15 cellular contexts compared by ENCODE assay signal in genomic region chr6:10420546-10421507, GRCh38. TPM values are rescaled to one million over a fixed set of nuclear protein-coding genes. Genes with fewer than 3 reads are reported as not detected.
DNase-seq lines count a peak whose midpoint lies in the region; ATAC-seq, FAIRE-seq and TF ChIP-seq lines count a peak whose summit lies in the region.
"Had no signal": no experiment of that assay in that cellular context is flagged by ENCODE, and none has a peak within 500 bp of the region (broad histone marks: within the 10 kb centered on the region; RNA-seq: fewer than 3 reads in every experiment).

No MANE protein-coding gene starts in this region.

- H3K4me3 Mint-ChIP-seq in nephron, result peak overlapping the region in 2 of 3 experiments; percentile 31 to 51
- H3K4me3 Mint-ChIP-seq in activated T-cell treated with anti-CD3 and anti-CD28 coated beads, Interleukin-2, amount 50 U/mL, for 4 hours, result no peak overlapping the region
- H3K4me3 Mint-ChIP-seq: T-cell had no signal

- no peaks in the 10 kb centered on the region for H3F3A ChIP-seq in DOHH2 (ENCODE audit: control insufficient read depth, insufficient read depth)

- no peak overlapping the region for H2BK15ac ChIP-seq in H1 (ENCODE audit: low read length)

- peaks cover 8% of the 10 kb centered on the region; the same call in 1 of the 2 replicates for H3K23me2 ChIP-seq in H1 (ENCODE audit: low read depth, low read length)

- H3K36me3 ChIP-seq in DOHH2 (ENCODE audit: control insufficient read depth, low read length), result no peaks in the 10 kb centered on the region
- H3K36me3 ChIP-seq in HUES48 (ENCODE audit: control insufficient read depth, insufficient read depth, low read length), result no peaks in the 10 kb centered on the region
- H3K36me3 ChIP-seq in H1 (ENCODE audit: control insufficient read depth in 2 of 4, insufficient read depth in 4 of 4, low read length in 3 of 4), result peaks cover 0 to under 1% (median 0%) of the 10 kb centered on the region in 4 experiments; a peak in 1 of 8 replicates

- H2AK5ac ChIP-seq in H1 (ENCODE audit: low read depth, low read length), result no peak overlapping the region

- TF ChIP-seq CTCF in DOHH2 (IDR thresholded peaks at IDR 0.05; ENCODE audit: low read depth, low read length, poor library complexity, severe bottlenecking) (peak; percentile 42), H1 (IDR thresholded peaks at IDR 0.05; ENCODE audit: control extremely low read depth in 1 of 3, insufficient read depth in 1 of 3, low read depth in 1 of 3, low read length in 3 of 3) (peak in 2 of 3 experiments; percentile 61 to 66; a peak in 3 of 4 replicates), nephron (IDR thresholded peaks at IDR 0.05; ENCODE audit: unreplicated experiment in 3 of 3) (peak; percentile 21 to 47 (median 36))

- no peak for TF ChIP-seq EP300 in H1 (IDR thresholded peaks at IDR 0.05; ENCODE audit: borderline replicate concordance in 1 of 2, low read depth in 2 of 2, low read length in 2 of 2)

- in situ Hi-C loops in KBM-7 (cut with MboI; ENCODE audit: low pct_unique_long_range_greater_than_20kb, low sequenced_read_pairs), result no loop called here

- no peak for TF ChIP-seq POLR2A in H1 (IDR thresholded peaks at IDR 0.05; ENCODE audit: control extremely low read depth in 1 of 2, low read depth in 2 of 2, low read length in 2 of 2)

- POLR2A ChIA-PET in H1 (lab: Charles Lee; ENCODE audit: partially characterized antibody), result interaction anchor here (1.0 to 2.0 kb wide), 4 partner anchors 8 to 37 kb away, joined by 3 to 9 read pairs (median 4); no protein-coding TSS in a partner anchor

- H3K27ac ChIP-seq in DOHH2 (ENCODE audit: low read depth, low read length), result no peak overlapping the region
- H3K27ac ChIP-seq in HUES48 (ENCODE audit: low read depth, low read length), result no peak overlapping the region
- H3K27ac ChIP-seq in H1 (ENCODE audit: low read depth, low read length), result no peak overlapping the region

- WGBS in H1 (ENCODE audit: extremely low coverage in 1 of 2, insufficient coverage in 1 of 2, insufficient read length in 1 of 2, insufficient replicate concordance in 2 of 2, low coverage in 1 of 2, low lambda C conversion rate in 2 of 2, missing lambda C conversion rate in 1 of 2), 2 experiments, result 6% methylated on average over 47 of the region's 51 CpGs; no CpG with 5 or more reads in 1 of the 2 experiments

- H3K56ac ChIP-seq in H1 (replicated peaks; ENCODE audit: insufficient read length, low read depth, low read length), result no peak overlapping the region

- FAIRE-seq in H1 (lab: Jason Lieb, UNC) (no peak), RCC 7860 (lab: Jason Lieb, UNC) (no peak)

- no peak overlapping the region for H2BK5ac ChIP-seq in H1 (ENCODE audit: low read depth, low read length)

- H3K9me2 ChIP-seq in DOHH2 (replicated peaks; ENCODE audit: control insufficient read depth, low read length), result no peaks in the 10 kb centered on the region

- CTCF ChIA-PET in H1 (lab: Charles Lee; ENCODE audit: partially characterized antibody), result interaction anchor here (0.8 to 21.9 kb wide), 16 partner anchors 8 to 1431 kb away, joined by 3 to 365 read pairs (median 6); partner anchors contain the start of gene TFAP2A

- peaks cover 100% of the 10 kb centered on the region for H3K27me3 Mint-ChIP-seq in nephron (ENCODE audit: low read depth)
- H3K27me3 Mint-ChIP-seq in activated T-cell treated with anti-CD3 and anti-CD28 coated beads, Interleukin-2, amount 50 U/mL, for 4 hours (ENCODE audit: low read depth), result peaks cover 96% of the 10 kb centered on the region

- peak; percentile 28 to 38; a peak in 3 of 4 replicates for TF ChIP-seq RAD21 in H1 (IDR thresholded peaks at IDR 0.05 in 1 of 2, conservative IDR thresholded peaks at IDR 0.05 in 1 of 2; ENCODE audit: low read depth in 2 of 2, low read length in 2 of 2)

- no peak overlapping the region for H3K4ac ChIP-seq in H1 (replicated peaks; ENCODE audit: insufficient read length, low read depth, low read length)

- no peak overlapping the region for H3K4me3 ChIP-seq in DOHH2 (ENCODE audit: low read length)
- H3K4me3 ChIP-seq in HUES48 (ENCODE audit: low read depth, low read length), result peak overlapping the region; percentile 25; the same call in 1 of the 2 replicates
- H3K4me3 ChIP-seq in H1 (ENCODE audit: extremely low read depth in 1 of 4, insufficient read depth in 2 of 4, low read depth in 3 of 4, low read length in 4 of 4), result peak overlapping the region in 1 of 4 experiments; percentile 44; a peak in 4 of 8 replicates

- no peaks in the 10 kb centered on the region for H3K9me3 Mint-ChIP-seq in nephron
- H3K9me3 Mint-ChIP-seq in activated T-cell treated with anti-CD3 and anti-CD28 coated beads, Interleukin-2, amount 50 U/mL, for 4 hours, result no peaks in the 10 kb centered on the region
- H3K9me3 Mint-ChIP-seq: T-cell had no signal

- H3K18ac ChIP-seq in H1 (ENCODE audit: extremely low read depth, low read length), result no peak overlapping the region; the same call in 1 of the 2 replicates

- H3K36me3 Mint-ChIP-seq in nephron (ENCODE audit: low read depth), result no peaks in the 10 kb centered on the region
- no peaks in the 10 kb centered on the region for H3K36me3 Mint-ChIP-seq in activated T-cell treated with anti-CD3 and anti-CD28 coated beads, Interleukin-2, amount 50 U/mL, for 4 hours (ENCODE audit: insufficient read depth)
- H3K36me3 Mint-ChIP-seq: T-cell had no signal

- H2BK120ac ChIP-seq in H1 (replicated peaks; ENCODE audit: low read depth, low read length), result no peak overlapping the region

- DNase-seq in H1 (ENCODE audit: low read depth in 1 of 2, low spot score in 2 of 2) (peak in 1 of 2 experiments; percentile 69), KBM-7 (no peak), amygdala (lab: John Stamatoyannopoulos, UW) (no peak), RCC 7860 (ENCODE audit: low spot score) (no peak)
- no peak for DNase-seq in activated T-cell treated with anti-CD3 and anti-CD28 coated beads, Interleukin-2, amount 50 U/mL, for 4 hours
- DNase-seq: activated CD4-positive, CD25-positive, alpha-beta regulatory T cell treated with anti-CD3 and anti-CD28 coated beads, Interleukin-2, amount 50 U/mL, for 72 hours; cortex of kidney; DMS 273 treated with DMSO at 0.1 percent for 48 hours; right cardiac atrium; stimulated activated CD4-positive, alpha-beta T cell treated with anti-CD3 and anti-CD28 coated beads, Interleukin-4, amount 100 ng/mL, for 4 hours; stimulated activated naive CD4-positive, alpha-beta T cell; T-cell had no signal

- no peak overlapping the region for H2AFZ ChIP-seq in H1 (ENCODE audit: low read length)

- no peak overlapping the region for H2BK20ac ChIP-seq in H1 (ENCODE audit: low read length)

- no peak overlapping the region for H4K91ac ChIP-seq in H1 (replicated peaks; ENCODE audit: insufficient read length, low read length)

- H3K9me3 ChIP-seq in DOHH2 (ENCODE audit: control insufficient read depth, insufficient read depth, low read length) (no peaks in the 10 kb centered on the region), HUES48 (ENCODE audit: control insufficient read depth, insufficient read depth, low read length) (no peaks in the 10 kb centered on the region), H1 (ENCODE audit: insufficient read depth in 2 of 2, low read depth in 1 of 2, low read length in 1 of 2) (no peaks in the 10 kb centered on the region)

- peaks cover 21% of the 10 kb centered on the region for H3K4me1 Mint-ChIP-seq in nephron
- peaks cover 10% of the 10 kb centered on the region for H3K4me1 Mint-ChIP-seq in activated T-cell treated with anti-CD3 and anti-CD28 coated beads, Interleukin-2, amount 50 U/mL, for 4 hours (ENCODE audit: low read depth)

- peaks cover 59% of the 10 kb centered on the region for H3K27me3 ChIP-seq in DOHH2 (ENCODE audit: control insufficient read depth, low read length)
- peaks cover 100% of the 10 kb centered on the region for H3K27me3 ChIP-seq in HUES48 (ENCODE audit: control insufficient read depth, insufficient read depth, low read length)
- peaks cover 87 to 100% (median 99%) of the 10 kb centered on the region in 4 experiments for H3K27me3 ChIP-seq in H1 (replicated peaks in 1 of 4; ENCODE audit: control insufficient read depth in 3 of 4, extremely low read depth in 1 of 4, insufficient read depth in 3 of 4, low read length in 3 of 4)

- H3K9ac ChIP-seq in HUES48 (ENCODE audit: low read depth, low read length), result no peak overlapping the region
- H3K9ac ChIP-seq in H1 (replicated peaks in 1 of 4; ENCODE audit: extremely low read depth in 1 of 4, low read depth in 3 of 4, low read length in 3 of 4), result no peak overlapping the region

- no peak overlapping the region for H4K8ac ChIP-seq in H1 (ENCODE audit: extremely low read depth, insufficient read depth, low read length)

- H4K20me1 ChIP-seq in DOHH2 (ENCODE audit: control insufficient read depth, insufficient read depth, low read depth, low read length) (no peaks in the 10 kb centered on the region), H1 (replicated peaks in 1 of 2; ENCODE audit: control insufficient read depth in 1 of 2, insufficient read depth in 2 of 2, low read length in 2 of 2) (peaks cover 31 to 53% of the 10 kb centered on the region in 2 experiments)

- H3K14ac ChIP-seq in H1 (ENCODE audit: insufficient read length), result no peak overlapping the region

- H4K5ac ChIP-seq in H1 (ENCODE audit: insufficient read length, low read depth, low read length), result no peak overlapping the region

- H3K4me2 ChIP-seq in DOHH2 (ENCODE audit: low read length) (no peak overlapping the region), H1 (ENCODE audit: insufficient read depth in 1 of 2, low read depth in 2 of 2, low read length in 2 of 2) (peak overlapping the region; percentile 40 to 63)

- 0 out of 2 replicates have a peak overlapping the region, but pooled peaks have one; percentile 60 for H2BK12ac ChIP-seq in H1 (ENCODE audit: low read depth, low read length)

- no peak overlapping the region for H3K23ac ChIP-seq in H1 (ENCODE audit: insufficient read length)

- no peak for ATAC-seq in activated T-cell treated with anti-CD3 and anti-CD28 coated beads, Interleukin-2, amount 50 U/mL, for 4 hours
- ATAC-seq: right cardiac atrium, T-cell had no signal

- H3K4me1 ChIP-seq in DOHH2 (ENCODE audit: control insufficient read depth, low read length) (peaks cover 18% of the 10 kb centered on the region), HUES48 (ENCODE audit: control insufficient read depth, insufficient read depth, low read length) (peaks cover 69% of the 10 kb centered on the region), H1 (replicated peaks in 1 of 4; ENCODE audit: control insufficient read depth in 3 of 4, insufficient read depth in 4 of 4, low read length in 3 of 4) (peaks cover 6 to 51% (median 36%) of the 10 kb centered on the region in 4 experiments)

- H3K27ac Mint-ChIP-seq in nephron, result no peak overlapping the region
- H3K27ac Mint-ChIP-seq: T-cell had no signal

- H3K79me2 ChIP-seq in DOHH2 (ENCODE audit: control insufficient read depth, low read length) (no peaks in the 10 kb centered on the region), H1 (ENCODE audit: control insufficient read depth in 1 of 2, insufficient read depth in 2 of 2, low read length in 2 of 2) (no peaks in the 10 kb centered on the region)

- H3K79me1 ChIP-seq in H1 (ENCODE audit: low read depth, low read length), result no peaks in the 10 kb centered on the region

RNA-seq across cellular contexts. Expression of gene TFAP2A, which starts 6.0 kb away (rescaled TPM):
- total RNA-seq in H1 (2021; fragmentation: NEBNext Ultra II Directional; extraction: Animal tissue kit (Norgen Biotek cat#: 25700)), result 0.10 TPM in 1 of 2 replicates, not detected in the other
- 0.23 and 0.24 TPM in 2 replicates for polyA plus RNA-seq in H1 (2011; rRNA removed)
- 0.12 TPM for polyA plus RNA-seq in H1 (2011; cell fraction: cytosol; rRNA removed)
- 0.24 TPM for polyA plus RNA-seq in H1 (2011; cell fraction: nucleus; rRNA removed)
- polyA plus RNA-seq in H1 (2012, experiment 1 of 2), result 0.25 to 0.49 TPM (median 0.33 TPM) in 4 replicates
- polyA plus RNA-seq in H1 (2012, experiment 2 of 2), result 0.30 TPM
- 0.08 TPM for polyA plus RNA-seq in H1 (2013, experiment 1 of 2)
- 0.07 TPM for polyA plus RNA-seq in H1 (2013, experiment 2 of 2)
- 0.41 TPM in 1 of 2 replicates, not detected in the other for polyA minus RNA-seq in H1 (2011; rRNA and poly(A)+ RNA removed)
- polyA minus RNA-seq in H1 (2011; cell fraction: cytosol; rRNA and poly(A)+ RNA removed), result 2.3 TPM
- 1.1 TPM for polyA minus RNA-seq in H1 (2011; cell fraction: nucleus; rRNA and poly(A)+ RNA removed)
- under 1 TPM in 1 of 3 donors, not detected in 2; 0.11 TPM for total RNA-seq in activated T-cell treated with anti-CD3 and anti-CD28 coated beads, Interleukin-2, amount 50 U/mL, for 4 hours
